ENCODE assay signal across 10 cellular contexts in genomic region chr22:39898997-39899396, GRCh38. TPM values are rescaled to one million over a fixed set of nuclear protein-coding genes. Genes with fewer than 3 reads are reported as not detected.
DNase-seq lines count a peak whose midpoint lies in the region; ATAC-seq and TF ChIP-seq lines count a peak whose summit lies in the region.
"Had no signal": no experiment of that assay in that cellular context is flagged by ENCODE, and none has a peak within 500 bp of the region (broad histone marks: within the 10 kb centered on the region; RNA-seq: fewer than 3 reads in every experiment).

No MANE protein-coding gene starts in this region.

- no peak overlapping the region for H3K27ac ChIP-seq in esophagus squamous epithelium

- H3K4me1 ChIP-seq in esophagus squamous epithelium = no peaks in the 10 kb centered on the region

- H3K9me3 ChIP-seq in esophagus squamous epithelium = no peaks in the 10 kb centered on the region

- H3K36me3 Mint-ChIP-seq in IgD-negative memory B cell = peaks cover 5% of the 10 kb centered on the region
- H3K36me3 Mint-ChIP-seq in HFFc6 (ENCODE audit: low read depth) = no peaks in the 10 kb centered on the region

- ATAC-seq in GM19397 (IDR thresholded peaks at IDR 0.05; ENCODE audit: unreplicated experiment) (peak; percentile 73), esophagus mucosa (peak; percentile 25), GM21528 (IDR thresholded peaks at IDR 0.05; ENCODE audit: low FRiP score, unreplicated experiment) (no peak)

- H3K4me1 Mint-ChIP-seq in IgD-negative memory B cell (peaks cover 22 to 34% (median 33%) of the 10 kb centered on the region in 3 donors), HFFc6 (ENCODE audit: low read depth) (no peaks in the 10 kb centered on the region)

- H3K4me3 Mint-ChIP-seq in IgD-negative memory B cell (peak overlapping the region; percentile 16 to 86 (median 54)), HFFc6 (no peak overlapping the region)

- 69 to 78% methylated on average over 2 of the region's 2 CpGs for WGBS in esophagus squamous epithelium, 2 donors

- DNase-seq in GF-D8 (lab: John Stamatoyannopoulos, UW) = peak; percentile 35
- no peak for DNase-seq in NCI-H748 (lab: John Stamatoyannopoulos, UW; ENCODE audit: unreplicated experiment)
- DNase-seq in HFFc6 = no peak
- DNase-seq in esophagus squamous epithelium (lab: John Stamatoyannopoulos, UW) = no peak
- DNase-seq: NCI-H1048 had no signal

- TF ChIP-seq CTCF in HFFc6 (IDR thresholded peaks at IDR 0.05) = no peak
- no peak for TF ChIP-seq CTCF in esophagus squamous epithelium (IDR thresholded peaks at IDR 0.05)

- intact Hi-C loops in esophagus squamous epithelium (cut with DNase I) = no loop called here

- H3K27me3 Mint-ChIP-seq in IgD-negative memory B cell (no peaks in the 10 kb centered on the region), HFFc6 (ENCODE audit: insufficient read depth) (peaks cover 18% of the 10 kb centered on the region)

- TF ChIP-seq POLR2A in esophagus squamous epithelium (IDR thresholded peaks at IDR 0.05) = no peak

- no peaks in the 10 kb centered on the region for H3K27me3 ChIP-seq in esophagus squamous epithelium

- no peaks in the 10 kb centered on the region for H3K9me3 Mint-ChIP-seq in IgD-negative memory B cell
- no peaks in the 10 kb centered on the region for H3K9me3 Mint-ChIP-seq in HFFc6

- no peaks in the 10 kb centered on the region for H3K36me3 ChIP-seq in esophagus squamous epithelium

- H3K27ac Mint-ChIP-seq in IgD-negative memory B cell = peak overlapping the region; percentile 1 to 89 (median 9)
- H3K27ac Mint-ChIP-seq in HFFc6 = no peak overlapping the region

- H3K4me3 ChIP-seq in esophagus squamous epithelium = no peak overlapping the region

RNA-seq across cellular contexts. Expression of gene GRAP2, which starts 1.9 kb away (rescaled TPM):
- polyA plus RNA-seq in IgD-negative memory B cell = 11.8 TPM
- 0.92 TPM for total RNA-seq in esophagus mucosa
- not detected for total RNA-seq in HFFc6 (2021; fragmentation: NEBNext Ultra II Directional; extraction: Animal tissue kit (Norgen Biotek cat#: 25700))
- 10 to 100 TPM in 1 of 4 donors, 1 to 10 TPM in 2, under 1 TPM in 1; 0.76 to 11.1 (median 1.1) TPM for total RNA-seq in esophagus squamous epithelium
- total RNA-seq: dermis microvascular lymphatic vessel endothelial cell had no signal

RNA-seq across cellular contexts. Expression of gene ENTHD1, which starts 5.4 kb away (rescaled TPM):
- 0.23 TPM for polyA plus RNA-seq in IgD-negative memory B cell
- total RNA-seq in esophagus mucosa (not detected), esophagus squamous epithelium (not detected)
- total RNA-seq in HFFc6 (2021; fragmentation: NEBNext Ultra II Directional; extraction: Animal tissue kit (Norgen Biotek cat#: 25700)) = not detected
- total RNA-seq: dermis microvascular lymphatic vessel endothelial cell had no signal
